Comparison of ENCODE assay signal across 20 cellular contexts in the genomic region with DNA sequence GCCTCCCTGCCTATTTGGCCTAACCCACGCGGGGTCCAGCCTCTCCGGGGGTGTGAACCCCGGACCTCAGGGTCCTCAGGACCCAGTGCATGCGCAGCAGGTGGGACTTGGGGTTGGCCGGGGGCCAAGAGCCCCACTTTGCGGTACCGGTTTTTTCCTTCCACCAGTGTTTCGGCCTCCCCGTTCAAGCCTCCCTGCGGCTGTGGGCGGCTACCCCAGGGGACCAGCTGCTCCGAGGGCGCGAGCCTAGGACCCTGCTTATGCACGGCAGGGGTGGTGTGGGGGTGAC.
A peak's percentile ranks its signal among the peaks of the same experiment; 100 is the strongest.
DNase-seq lines count a peak whose midpoint lies in the region; ATAC-seq, FAIRE-seq and TF ChIP-seq lines count a peak whose summit lies in the region.
"Had no signal": no experiment of that assay in that cellular context is flagged by ENCODE, and none has a peak within 500 bp of the region (broad histone marks: within the 10 kb centered on the region; RNA-seq: fewer than 3 reads in every experiment).

No MANE protein-coding gene starts in this region.

- H3K9me3 ChIP-seq in A549 = no peaks in the 10 kb centered on the region
- 0 out of 2 replicates have a peak, but pooled peaks cover 3% of the 10 kb centered on the region for H3K9me3 ChIP-seq in Caco-2
- H3K9me3 ChIP-seq in PC-3 (ENCODE audit: low read length) = no peaks in the 10 kb centered on the region
- peaks cover 0 to 59% of the 10 kb centered on the region in 2 donors for H3K9me3 ChIP-seq in neuronal stem cell (replicated peaks in 1 of 2; ENCODE audit: control insufficient read depth in 2 of 2, insufficient read depth in 1 of 2, low read depth in 1 of 2, low read length in 2 of 2)

- H2BK12ac ChIP-seq in neuronal stem cell (ENCODE audit: low read length) = no peak overlapping the region

- no TSS peak for BruUV-seq in Caco-2 (replicated peaks; lab: Mats Ljungman, UMichigan)
- BruUV-seq in PC-3 (replicated peaks; lab: Mats Ljungman, UMichigan) = no TSS peak

- H3K4me2 ChIP-seq in A549 = peak overlapping the region; percentile 93
- H3K4me2 ChIP-seq in PC-3 (ENCODE audit: low read length) = peak overlapping the region; percentile 82
- no peak overlapping the region for H3K4me2 ChIP-seq in neuronal stem cell (ENCODE audit: insufficient read depth, low read length, poor library complexity, severe bottlenecking)
- H3K4me2 ChIP-seq: BLaER1, GM23338 had no signal

- no peaks in the 10 kb centered on the region for H3K79me1 ChIP-seq in neuronal stem cell (ENCODE audit: low read depth, low read length)

- H3K9me2 ChIP-seq in PC-3 (replicated peaks; ENCODE audit: low read length) = no peaks in the 10 kb centered on the region

- H3K27ac ChIP-seq in A549 (peak overlapping the region; percentile 80 to 92; a peak in 5 of 6 replicates), PC-3 (ENCODE audit: low read length) (no peak overlapping the region), neuronal stem cell (replicated peaks; ENCODE audit: low read length) (no peak overlapping the region)
- H3K27ac ChIP-seq: BLaER1 had no signal

- no peaks in the 10 kb centered on the region for H3K79me2 ChIP-seq in PC-3 (ENCODE audit: low read length)

- no peak overlapping the region for H2BK120ac ChIP-seq in neuronal stem cell (ENCODE audit: low read depth, low read length)

- H2BK5ac ChIP-seq in neuronal stem cell (ENCODE audit: low read length) = no peak overlapping the region

- ATAC-seq in A549 (no peak), PC-3 (no peak), GM21786 (IDR thresholded peaks at IDR 0.05; ENCODE audit: unreplicated experiment) (no peak), HG03565 (IDR thresholded peaks at IDR 0.05; ENCODE audit: unreplicated experiment) (no peak)
- ATAC-seq: CD8-positive, alpha-beta T cell; GM12878; GM23338 had no signal

- no peak overlapping the region for H3K18ac ChIP-seq in neuronal stem cell (ENCODE audit: low read length)

- intact Hi-C loops in Caco-2 (cut with micrococcal nuclease; ENCODE audit: unreplicated experiment) = no loop called here
- intact Hi-C loops in PC-3 (cut with micrococcal nuclease) = no loop called here

- peak overlapping the region; percentile 64 for H3K4me3 ChIP-seq in A549
- no peak overlapping the region for H3K4me3 ChIP-seq in Caco-2 (ENCODE audit: low read depth, low read length)
- peak overlapping the region; percentile 60 for H3K4me3 ChIP-seq in PC-3 (ENCODE audit: low read length)
- H3K4me3 ChIP-seq in neuronal stem cell (ENCODE audit: low read length in 2 of 2) = no peak overlapping the region
- H3K4me3 ChIP-seq: BLaER1, GM12878, GM23338 had no signal

- H3K14ac ChIP-seq in neuronal stem cell (ENCODE audit: low read length) = peak overlapping the region; percentile 38

- WGBS in A549 (ENCODE audit: missing lambda C conversion rate) = 14% methylated on average over 14 of the region's 16 CpGs
- no CpG with 5 or more reads among the region's 16 CpGs for WGBS in neuronal stem cell (ENCODE audit: extremely low coverage in 2 of 2, insufficient read length in 2 of 2, insufficient replicate concordance in 1 of 2), 2 donors

- H3K27ac Mint-ChIP-seq in Caco-2 (ENCODE audit: unreplicated experiment) = no peak overlapping the region
- H3K27ac Mint-ChIP-seq: CD8-positive, alpha-beta T cell; GM23338; IgD-negative memory B cell had no signal

- peaks cover 12% of the 10 kb centered on the region for H3K36me3 Mint-ChIP-seq in Caco-2 (ENCODE audit: insufficient read depth, unreplicated experiment)
- H3K36me3 Mint-ChIP-seq: CD8-positive, alpha-beta T cell; IgD-negative memory B cell had no signal

- CTCF ChIA-PET in A549 (lab: Yijun Ruan, JAX) (no interaction called here), Caco-2 (lab: Charles Lee) (no interaction called here), PC-3 (lab: Charles Lee) (no interaction called here)

- no peak overlapping the region for H4K91ac ChIP-seq in neuronal stem cell (ENCODE audit: low read depth, low read length, poor library complexity)

- H2AFZ ChIP-seq in PC-3 (ENCODE audit: low read length) (peak overlapping the region; percentile 82), neuronal stem cell (ENCODE audit: low read length) (no peak overlapping the region)
- H2AFZ ChIP-seq: GM23338 had no signal

- H3F3A ChIP-seq in PC-3 (ENCODE audit: low read length, unreplicated experiment) = no peaks in the 10 kb centered on the region

- no peak for TF ChIP-seq RAD21 in A549 (conservative IDR thresholded peaks at IDR 0.05 in 1 of 2, IDR thresholded peaks at IDR 0.05 in 1 of 2)

- no peak overlapping the region for H3K4ac ChIP-seq in neuronal stem cell (ENCODE audit: low read length)

- H3K9me3 Mint-ChIP-seq in Caco-2 (ENCODE audit: unreplicated experiment) = no peaks in the 10 kb centered on the region
- H3K9me3 Mint-ChIP-seq: CD8-positive, alpha-beta T cell; IgD-negative memory B cell had no signal

- H3K4me1 ChIP-seq in A549 (peaks cover 25% of the 10 kb centered on the region; the same call in 2 of the 3 replicates), Caco-2 (peaks cover 4% of the 10 kb centered on the region; the same call in 1 of the 2 replicates), PC-3 (ENCODE audit: insufficient read depth, low read length) (0 out of 2 replicates have a peak, but pooled peaks cover 12% of the 10 kb centered on the region), neuronal stem cell (ENCODE audit: control insufficient read depth in 2 of 2, insufficient read depth in 1 of 2, low read depth in 1 of 2, low read length in 2 of 2) (no peaks in the 10 kb centered on the region)
- H3K4me1 ChIP-seq: BLaER1 had no signal

- H3K9ac ChIP-seq in PC-3 (ENCODE audit: low read length) = no peak overlapping the region
- H3K9ac ChIP-seq in neuronal stem cell (ENCODE audit: low read depth, low read length, poor library complexity) = no peak overlapping the region
- H3K9ac ChIP-seq: BLaER1 had no signal

- H4K20me1 ChIP-seq in PC-3 (ENCODE audit: low read length) = no peaks in the 10 kb centered on the region
- H4K20me1 ChIP-seq: BLaER1 had no signal

- TF ChIP-seq POLR2A in A549 (IDR thresholded peaks at IDR 0.05; ENCODE audit: low read length) = no peak

- no peak overlapping the region for H4K8ac ChIP-seq in neuronal stem cell (ENCODE audit: low read depth, low read length)

- H3K23ac ChIP-seq in neuronal stem cell (ENCODE audit: low read depth, low read length, poor library complexity) = no peak overlapping the region

- TF ChIP-seq EP300 in A549 (IDR thresholded peaks at IDR 0.05) = no peak

- POLR2A ChIA-PET in A549 (lab: Yijun Ruan, JAX) = no interaction called here
- POLR2A ChIA-PET in Caco-2 (lab: Charles Lee) = no interaction called here
- POLR2A ChIA-PET in PC-3 (lab: Charles Lee; ENCODE audit: unreplicated experiment) = no interaction called here

- TF ChIP-seq CTCF in A549 (IDR thresholded peaks at IDR 0.05) (no peak), Caco-2 (IDR thresholded peaks at IDR 0.05; ENCODE audit: insufficient read depth in 1 of 2, low read depth in 1 of 2, low read length in 1 of 2, severe bottlenecking in 1 of 2, unreplicated experiment in 1 of 2) (no peak), PC-3 (conservative IDR thresholded peaks at IDR 0.05; ENCODE audit: low read depth, low read length) (no peak)

- H2BK15ac ChIP-seq in neuronal stem cell (ENCODE audit: low read length) = no peak overlapping the region

- H2AK5ac ChIP-seq in neuronal stem cell (ENCODE audit: low read depth, low read length) = no peak overlapping the region

- DNase-seq in A549 (ENCODE audit: low read depth in 1 of 2, low spot score in 1 of 2) (no peak), Caco-2 (no peak), PC-3 (no peak), neuronal stem cell (ENCODE audit: low spot score) (no peak), NCI-H2171 treated with DMSO at 0.1 percent for 48 hours (lab: John Stamatoyannopoulos, UW) (no peak)
- DNase-seq: CD8-positive, alpha-beta T cell; DMS 273 treated with DMSO at 0.1 percent for 48 hours; DMS53; DND-41; EL; HCEC 1CT had no signal

- H3K4me1 Mint-ChIP-seq in Caco-2 (ENCODE audit: low read depth, unreplicated experiment) = peaks cover 12% of the 10 kb centered on the region
- H3K4me1 Mint-ChIP-seq: GM23338, IgD-negative memory B cell had no signal

- peaks cover 29% of the 10 kb centered on the region for H3K27me3 Mint-ChIP-seq in Caco-2 (ENCODE audit: insufficient read depth, unreplicated experiment)
- H3K27me3 Mint-ChIP-seq: IgD-negative memory B cell had no signal

- H3K27me3 ChIP-seq in Caco-2 (replicated peaks; ENCODE audit: control insufficient read depth, insufficient read depth, low read length) = no peaks in the 10 kb centered on the region
- no peaks in the 10 kb centered on the region for H3K27me3 ChIP-seq in PC-3 (ENCODE audit: low read length)
- no peaks in the 10 kb centered on the region for H3K27me3 ChIP-seq in neuronal stem cell (ENCODE audit: control insufficient read depth in 3 of 3, insufficient read depth in 3 of 3, low read depth in 1 of 3, low read length in 3 of 3)
- H3K27me3 ChIP-seq: BLaER1 had no signal

- peak overlapping the region; percentile 70 for H3K4me3 Mint-ChIP-seq in Caco-2 (ENCODE audit: unreplicated experiment)
- H3K4me3 Mint-ChIP-seq: CD8-positive, alpha-beta T cell; GM23338; IgD-negative memory B cell had no signal

- H3K36me3 ChIP-seq in Caco-2 (ENCODE audit: control insufficient read depth, insufficient read depth, low read length) (no peaks in the 10 kb centered on the region), PC-3 (ENCODE audit: low read depth, low read length) (no peaks in the 10 kb centered on the region), neuronal stem cell (replicated peaks in 1 of 2; ENCODE audit: control insufficient read depth in 2 of 2, insufficient read depth in 2 of 2, low read length in 2 of 2) (no peaks in the 10 kb centered on the region)
- H3K36me3 ChIP-seq: BLaER1 had no signal

- FAIRE-seq in A549 (lab: Jason Lieb, UNC) = no peak
- FAIRE-seq: GM12878, GM19239, H54, HTR-8/SVneo had no signal

TF ChIP-seq in A549, 52 proteins besides CTCF, POLR2A, EP300 and RAD21 (continues in another document):
- TF ChIP-seq RFX5 (IDR thresholded peaks at IDR 0.05) (no peak), CHD2 (IDR thresholded peaks at IDR 0.05; ENCODE audit: low read length, partially characterized antibody) (no peak), HDAC2 (IDR thresholded peaks at IDR 0.05) (no peak)
- TF ChIP-seq, protein P1, sequence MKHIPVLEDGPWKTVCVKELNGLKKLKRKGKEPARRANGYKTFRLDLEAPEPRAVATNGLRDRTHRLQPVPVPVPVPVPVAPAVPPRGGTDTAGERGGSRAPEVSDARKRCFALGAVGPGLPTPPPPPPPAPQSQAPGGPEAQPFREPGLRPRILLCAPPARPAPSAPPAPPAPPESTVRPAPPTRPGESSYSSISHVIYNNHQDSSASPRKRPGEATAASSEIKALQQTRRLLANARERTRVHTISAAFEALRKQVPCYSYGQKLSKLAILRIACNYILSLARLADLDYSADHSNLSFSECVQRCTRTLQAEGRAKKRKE (CRISPR knock-in tag; IDR thresholded peaks at IDR 0.05; ENCODE audit: low read depth) = no peak

Comparison
In these comparisons a context has a peak if more than half of its experiments do, and no peak if none do; other contexts are left out.
1. H3K27ac ChIP-seq: peak in A549 (2 of 2); none in PC-3 (single experiment) and neuronal stem cell (single experiment).
2. H3K4me3 ChIP-seq: peak in A549 (single experiment) and PC-3 (single experiment); none in Caco-2 (single experiment) and neuronal stem cell (0 of 2).